ENCODE assay signal across 8 cellular contexts in genomic region chr17:60390223-60390622, GRCh38. TPM values are rescaled to one million over a fixed set of nuclear protein-coding genes. Genes with fewer than 3 reads are reported as not detected.
A peak's percentile ranks its signal among the peaks of the same experiment; 100 is the strongest.
DNase-seq lines count a peak whose midpoint lies in the region; ATAC-seq, FAIRE-seq and TF ChIP-seq lines count a peak whose summit lies in the region.

No MANE protein-coding gene starts in this region.

- POLR2A ChIA-PET in activated CD4-positive, alpha-beta T cell treated with anti-CD3 and anti-CD28 coated beads, Interleukin-2, amount 10 ng/mL, durations not matched to agents 7 days and 5 days (lab: Charles Lee): interaction anchor here (0.6 kb wide), 1 partner anchor 62 kb away, joined by 3 read pairs; no protein-coding TSS in a partner anchor

- no peaks in the 10 kb centered on the region for H3K36me3 ChIP-seq in small intestine (ENCODE audit: control insufficient read depth in 2 of 2, insufficient read depth in 2 of 2, low read length in 2 of 2)

- H3K9me3 ChIP-seq in small intestine (ENCODE audit: control insufficient read depth, low read depth): no peaks in the 10 kb centered on the region

- no peak overlapping the region for H3K27ac ChIP-seq in small intestine (ENCODE audit: low read depth in 1 of 2, low read length in 1 of 2)

- no peaks in the 10 kb centered on the region for H3K9me3 Mint-ChIP-seq in activated CD4-positive, alpha-beta T cell treated with anti-CD3 and anti-CD28 coated beads, Interleukin-2, amount 10 ng/mL, durations not matched to agents 7 days and 5 days

- DNase-seq in activated CD4-positive, alpha-beta T cell treated with anti-CD3 and anti-CD28 coated beads, Interleukin-2, amount 10 ng/mL, durations not matched to agents 7 days and 5 days: no peak
- no peak for DNase-seq in activated CD4-positive, alpha-beta T cell treated with anti-CD3 and anti-CD28 coated beads for 4 hours
- DNase-seq in SKM-1 (lab: John Stamatoyannopoulos, UW; ENCODE audit: unreplicated experiment) (peak; percentile 23), fibroblast of pulmonary artery (ENCODE audit: low read depth) (peak; percentile 81), small intestine (peak; percentile 10), sciatic nerve (ENCODE audit: low spot score) (no peak), T-helper 9 cell (no peak)

- no peak overlapping the region for H3K27ac Mint-ChIP-seq in activated CD4-positive, alpha-beta T cell treated with anti-CD3 and anti-CD28 coated beads, Interleukin-2, amount 10 ng/mL, durations not matched to agents 7 days and 5 days

- H3K4me1 ChIP-seq in small intestine (ENCODE audit: control insufficient read depth in 2 of 2, insufficient read depth in 1 of 2, low read depth in 1 of 2, low read length in 1 of 2): no peaks in the 10 kb centered on the region

- ATAC-seq in HG03135 (IDR thresholded peaks at IDR 0.05; ENCODE audit: unreplicated experiment) (no peak), sciatic nerve (no peak)

- H3K4me3 ChIP-seq in fibroblast of pulmonary artery (replicated peaks; ENCODE audit: low read depth, low read length): peak overlapping the region; percentile 94
- H3K4me3 ChIP-seq in small intestine (ENCODE audit: low read depth in 1 of 2, low read length in 2 of 2): peak overlapping the region in 1 of 2 donors; percentile 81

- CTCF ChIA-PET in activated CD4-positive, alpha-beta T cell treated with anti-CD3 and anti-CD28 coated beads, Interleukin-2, amount 10 ng/mL, durations not matched to agents 7 days and 5 days (lab: Charles Lee): interaction anchor here (0.5 to 1.4 kb wide), 2 partner anchors 26 to 174 kb away, joined by 3 to 4 read pairs; no protein-coding TSS in a partner anchor

- H3K4me1 Mint-ChIP-seq in activated CD4-positive, alpha-beta T cell treated with anti-CD3 and anti-CD28 coated beads, Interleukin-2, amount 10 ng/mL, durations not matched to agents 7 days and 5 days: peaks cover 46% of the 10 kb centered on the region

- H3K4me3 Mint-ChIP-seq in activated CD4-positive, alpha-beta T cell treated with anti-CD3 and anti-CD28 coated beads, Interleukin-2, amount 10 ng/mL, durations not matched to agents 7 days and 5 days: peak overlapping the region; percentile 85

- intact Hi-C loops in sciatic nerve (cut with DNase I): no loop called here

- FAIRE-seq in small intestine (lab: Jason Lieb, UNC): no peak

- no peaks in the 10 kb centered on the region for H3K27me3 ChIP-seq in small intestine (ENCODE audit: control insufficient read depth in 2 of 2, insufficient read depth in 2 of 2, low read length in 2 of 2)

- peaks cover 4% of the 10 kb centered on the region for H3K36me3 Mint-ChIP-seq in activated CD4-positive, alpha-beta T cell treated with anti-CD3 and anti-CD28 coated beads, Interleukin-2, amount 10 ng/mL, durations not matched to agents 7 days and 5 days (ENCODE audit: low read depth)

- TF ChIP-seq CTCF in fibroblast of pulmonary artery (IDR thresholded peaks at IDR 0.05; ENCODE audit: low read length, missing control alignments): no peak

- H3K27me3 Mint-ChIP-seq in activated CD4-positive, alpha-beta T cell treated with anti-CD3 and anti-CD28 coated beads, Interleukin-2, amount 10 ng/mL, durations not matched to agents 7 days and 5 days: no peaks in the 10 kb centered on the region

- WGBS in small intestine, 3 donors: 51 to 87% (median 73%) methylated on average over 1 of the region's 1 CpG

RNA-seq across cellular contexts. Expression of gene USP32, which starts 1.7 kb away (rescaled TPM):
- 10 to 100 TPM; 31.7 to 34.0 TPM for total RNA-seq in activated CD4-positive, alpha-beta T cell treated with anti-CD3 and anti-CD28 coated beads, Interleukin-2, amount 10 ng/mL, durations not matched to agents 7 days and 5 days
- polyA plus RNA-seq in small intestine: 10 to 100 TPM; 10.3 to 18.6 (median 11.7) TPM
- total RNA-seq in sciatic nerve: 90.1 TPM

RNA-seq across cellular contexts. Expression of gene CHCT1, which starts 32.1 kb away (rescaled TPM):
- total RNA-seq in activated CD4-positive, alpha-beta T cell treated with anti-CD3 and anti-CD28 coated beads, Interleukin-2, amount 10 ng/mL, durations not matched to agents 7 days and 5 days: not detected
- polyA plus RNA-seq in small intestine: under 1 TPM in 1 of 3 donors, not detected in 2; 0.10 TPM
- total RNA-seq in sciatic nerve: not detected

Comparison
In these comparisons a context has a peak if more than half of its experiments do, and no peak if none do; other contexts are left out.
1. DNase-seq: peak in SKM-1 (single experiment), fibroblast of pulmonary artery (single experiment) and small intestine (single experiment); none in activated CD4-positive, alpha-beta T cell treated with anti-CD3 and anti-CD28 coated beads, Interleukin-2, amount 10 ng/mL, durations not matched to agents 7 days and 5 days (single experiment), activated CD4-positive, alpha-beta T cell treated with anti-CD3 and anti-CD28 coated beads for 4 hours (0 of 2), sciatic nerve (single experiment) and T-helper 9 cell (single experiment).